In genomic region chr10:48802611-48803046, GRCh38 we compare ENCODE assay signal across 8 cellular contexts.
DNase-seq lines count a peak whose midpoint lies in the region; ATAC-seq, FAIRE-seq and TF ChIP-seq lines count a peak whose summit lies in the region.

No MANE protein-coding gene starts in this region.

- no peak for TF ChIP-seq RAD21 in HepG2 (CRISPR knock-in tag; IDR thresholded peaks at IDR 0.05)

- H3K36me3 ChIP-seq in HepG2 (replicated peaks in 1 of 2; ENCODE audit: control insufficient read depth in 1 of 2, insufficient read depth in 2 of 2, low read length in 2 of 2) (no peaks in the 10 kb centered on the region), right lobe of liver (no peaks in the 10 kb centered on the region)

- no peak for TF ChIP-seq CTCF in HepG2 (CRISPR knock-in tag; IDR thresholded peaks at IDR 0.05)
- no peak for TF ChIP-seq CTCF in right lobe of liver (IDR thresholded peaks at IDR 0.05)

- no peak overlapping the region for H3K9ac ChIP-seq in HepG2 (ENCODE audit: insufficient read depth, low read depth, low read length)

- POLR2A ChIA-PET in HepG2 (lab: Yijun Ruan, JAX): no interaction called here

- DNase-seq in HepG2 (ENCODE audit: low spot score): no peak
- no peak for DNase-seq in right lobe of liver
- no peak for DNase-seq in urothelium cell line (ENCODE audit: low spot score)
- no peak for DNase-seq in RPMI8226
- no peak for DNase-seq in stimulated activated CD4-positive, alpha-beta T cell treated with anti-CD3 and anti-CD28 coated beads, Interleukin-1b, Interleukin-23, amount 100 ng/mL, for 48 hours
- no peak for DNase-seq in NCI-H1048 (lab: John Stamatoyannopoulos, UW)

- H3K27ac ChIP-seq in HepG2 (ENCODE audit: extremely low read length, insufficient read depth, low read length) (no peak overlapping the region), right lobe of liver (no peak overlapping the region)

- in situ Hi-C loops in HepG2 (cut with HindIII; ENCODE audit: extremely low pct_ligation_motif_present, low pct_unique_long_range_greater_than_20kb): no loop called here

- H3K79me2 ChIP-seq in HepG2 (ENCODE audit: insufficient read depth, low read length): no peaks in the 10 kb centered on the region

- H3K27me3 ChIP-seq in HepG2 (ENCODE audit: control insufficient read depth in 1 of 2, insufficient read depth in 2 of 2, low read length in 2 of 2) (no peaks in the 10 kb centered on the region), right lobe of liver (no peaks in the 10 kb centered on the region)

- no peak for TF ChIP-seq EP300 in HepG2 (IDR thresholded peaks at IDR 0.05; ENCODE audit: low read depth in 2 of 2, low read length in 2 of 2)
- TF ChIP-seq EP300 in HepG2 (CRISPR knock-in tag; IDR thresholded peaks at IDR 0.05; ENCODE audit: borderline replicate concordance): no peak

- no peaks in the 10 kb centered on the region for H4K20me1 ChIP-seq in HepG2 (ENCODE audit: insufficient read depth, low read length)

- H3K4me3 ChIP-seq in HepG2 (replicated peaks in 1 of 3; ENCODE audit: insufficient read depth in 1 of 3, low read depth in 2 of 3, low read length in 3 of 3): no peak overlapping the region
- H3K4me3 ChIP-seq in right lobe of liver: no peak overlapping the region

- intact Hi-C loops in HepG2 (cut with micrococcal nuclease; ENCODE audit: unreplicated experiment) (no loop called here), right lobe of liver (cut with DNase I) (no loop called here)

- H3K4me2 ChIP-seq in HepG2 (ENCODE audit: low read depth, low read length): no peak overlapping the region

- no peaks in the 10 kb centered on the region for H3K9me3 ChIP-seq in HepG2 (ENCODE audit: low read length)
- no peaks in the 10 kb centered on the region for H3K9me3 ChIP-seq in right lobe of liver

- ATAC-seq in HepG2: no peak
- no peak for ATAC-seq in right lobe of liver
- ATAC-seq in HG02678 (IDR thresholded peaks at IDR 0.05; ENCODE audit: unreplicated experiment): peak; percentile 87
- peak; percentile 80 for ATAC-seq in HG03575 (IDR thresholded peaks at IDR 0.05; ENCODE audit: extremely low read depth, insufficient number of reproducible peaks, low FRiP score, unreplicated experiment)

- TF ChIP-seq POLR2A in HepG2 (IDR thresholded peaks at IDR 0.05; ENCODE audit: insufficient read depth in 1 of 2, low read depth in 2 of 2, low read length in 2 of 2) (no peak), right lobe of liver (IDR thresholded peaks at IDR 0.05) (no peak)

- WGBS in HepG2 (ENCODE audit: low lambda C conversion rate): 43% methylated on average over 2 of the region's 2 CpGs
- 73% methylated on average over 1 of the region's 2 CpGs for WGBS in right lobe of liver (ENCODE audit: insufficient coverage, low coverage, low lambda C conversion rate, missing lambda C conversion rate)

- CTCF ChIA-PET in HepG2 (lab: Yijun Ruan, JAX; ENCODE audit: low intra/inter-chr PET ratio, low total read pairs): no interaction called here

- FAIRE-seq in HepG2 (lab: Jason Lieb, UNC): no peak
- FAIRE-seq in urothelium cell line (lab: Jason Lieb, UNC): peak; percentile 53

- BruUV-seq in HepG2 (replicated peaks; lab: Mats Ljungman, UMichigan): no TSS peak

- no peak overlapping the region for H2AFZ ChIP-seq in HepG2 (ENCODE audit: low read length)

- H3K4me1 ChIP-seq in HepG2 (ENCODE audit: insufficient read depth, low read length) (peaks cover 10% of the 10 kb centered on the region), right lobe of liver (no peaks in the 10 kb centered on the region)

TF ChIP-seq in HepG2, 621 proteins besides CTCF, POLR2A, EP300 and RAD21:
- TF ChIP-seq KDM4B (CRISPR knock-in tag; IDR thresholded peaks at IDR 0.05): no peak
- no peak for TF ChIP-seq POGK (CRISPR knock-in tag; conservative IDR thresholded peaks at IDR 0.05)
- peak; percentile 23; the same call in 1 of the 2 replicates for TF ChIP-seq ZNF629 (CRISPR knock-in tag; conservative IDR thresholded peaks at IDR 0.05)

Comparison
In these comparisons a context has a peak if more than half of its experiments do, and no peak if none do; other contexts are left out.
1. ATAC-seq: peak in HG02678 (single experiment) and HG03575 (single experiment); none in HepG2 (single experiment) and right lobe of liver (0 of 4).